In the genomic region with DNA sequence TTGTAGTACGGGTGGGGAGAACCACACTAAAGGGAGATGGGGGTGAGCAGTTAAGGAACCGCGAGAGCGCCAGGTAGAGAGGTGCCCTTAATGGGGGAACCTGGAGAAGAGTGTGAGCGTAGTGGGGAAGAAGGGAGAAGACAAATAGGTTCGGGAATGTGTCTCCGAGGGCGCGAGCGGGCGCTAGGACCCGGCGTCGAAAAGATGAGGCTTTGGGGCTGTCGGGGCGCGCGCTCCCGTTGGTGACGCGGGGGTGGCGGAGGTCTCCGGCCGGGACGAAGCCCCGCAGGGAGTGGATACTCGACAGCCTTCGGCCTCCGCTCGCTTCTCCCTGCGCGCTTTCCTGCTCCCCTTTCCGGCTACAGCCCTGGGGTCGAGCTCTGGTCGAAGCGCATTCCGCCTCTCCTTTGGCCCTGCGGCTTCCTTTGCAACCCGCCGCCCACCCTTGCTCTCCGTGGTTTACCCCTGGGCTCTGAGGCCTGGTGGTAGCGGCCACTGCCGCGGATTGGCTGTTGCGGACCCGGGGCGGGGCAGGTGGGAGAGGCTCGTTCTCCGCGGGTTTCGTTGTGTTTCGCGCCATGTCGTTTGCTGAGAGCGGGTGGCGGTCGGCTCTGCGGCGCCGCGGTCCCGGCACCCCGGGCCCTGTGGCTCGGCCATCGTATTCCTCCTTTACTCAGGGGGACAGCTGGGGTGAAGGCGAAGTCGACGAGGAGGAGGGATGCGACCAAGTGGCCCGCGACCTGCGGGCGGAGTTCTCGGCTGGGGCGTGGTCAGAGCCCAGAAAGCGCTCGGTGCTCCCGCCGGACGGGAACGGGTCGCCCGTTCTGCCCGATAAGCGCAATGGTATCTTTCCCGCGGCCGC, we compare ENCODE assay signal across 1 cellular context.
A peak's percentile ranks its signal among the peaks of the same experiment; 100 is the strongest.
TF ChIP-seq lines count a peak whose summit lies in the region.

TSS of gene ARL6IP6 (plus strand) at position 574 of the 862 bp plus-strand sequence. CDS start at position 579, 5 bp downstream.

TF ChIP-seq in HepG2, 621 proteins besides CTCF, POLR2A, EP300 and RAD21 (continued from another document and continues in another):
- TF ChIP-seq IKZF4 (CRISPR knock-in tag; IDR thresholded peaks at IDR 0.05; ENCODE audit: borderline replicate concordance, low read depth, not compliant biosample characterization) (peak; percentile 33), NFIC (IDR thresholded peaks at IDR 0.05; ENCODE audit: low read length) (no peak; the same call in 1 of the 2 replicates), TBL1XR1 (IDR thresholded peaks at IDR 0.05; ENCODE audit: borderline replicate concordance, low read length, partially characterized antibody) (no peak), CREB1 (IDR thresholded peaks at IDR 0.05) (peak; percentile 88), CREB1 (CRISPR knock-in tag; IDR thresholded peaks at IDR 0.05) (no peak; the same call in 1 of the 2 replicates), ZNF17 (CRISPR knock-in tag; IDR thresholded peaks at IDR 0.05) (no peak), PCBP1 (IDR thresholded peaks at IDR 0.05; ENCODE audit: borderline replicate concordance, low read depth, low read length) (peak; percentile 94), ATF7 (IDR thresholded peaks at IDR 0.05) (peak; percentile 89), ATF7 (CRISPR knock-in tag; IDR thresholded peaks at IDR 0.05) (0 out of 2 replicates have a peak, but pooled peaks have one; percentile 52), POGK (CRISPR knock-in tag; conservative IDR thresholded peaks at IDR 0.05) (no peak; the same call in 1 of the 2 replicates), ZNF326 (CRISPR knock-in tag; IDR thresholded peaks at IDR 0.05; ENCODE audit: borderline replicate concordance) (no peak), DBP (CRISPR knock-in tag; IDR thresholded peaks at IDR 0.05; ENCODE audit: not compliant biosample characterization) (peak; percentile 73), ZNF782 (CRISPR knock-in tag; IDR thresholded peaks at IDR 0.05; ENCODE audit: borderline replicate concordance) (no peak; the same call in 1 of the 2 replicates), ZNF792 (CRISPR knock-in tag; IDR thresholded peaks at IDR 0.05) (peak; percentile 47; the same call in 1 of the 2 replicates), POLR2AphosphoS5 (IDR thresholded peaks at IDR 0.05; ENCODE audit: low read depth, low read length) (peak; percentile 92), STAT6 (CRISPR knock-in tag; IDR thresholded peaks at IDR 0.05; ENCODE audit: borderline replicate concordance) (0 out of 2 replicates have a peak, but pooled peaks have one; percentile 82), ZNF446 (CRISPR knock-in tag; IDR thresholded peaks at IDR 0.05) (peak; percentile 90), ZNF235 (CRISPR knock-in tag; IDR thresholded peaks at IDR 0.05; ENCODE audit: borderline replicate concordance) (peak; percentile 91), ELK4 (CRISPR knock-in tag; IDR thresholded peaks at IDR 0.05; ENCODE audit: borderline replicate concordance) (0 out of 2 replicates have a peak, but pooled peaks have one; percentile 36), GATAD2A (CRISPR knock-in tag; IDR thresholded peaks at IDR 0.05) (no peak; the same call in 1 of the 2 replicates), RFX3 (CRISPR knock-in tag; IDR thresholded peaks at IDR 0.05) (no peak), ZBTB2 (CRISPR knock-in tag; IDR thresholded peaks at IDR 0.05; ENCODE audit: low read depth) (peak; percentile 84), ZBTB7A (CRISPR knock-in tag; IDR thresholded peaks at IDR 0.05) (no peak; the same call in 1 of the 2 replicates), BCLAF1 (IDR thresholded peaks at IDR 0.05) (no peak), SRSF9 (IDR thresholded peaks at IDR 0.05; ENCODE audit: borderline replicate concordance, insufficient read depth, low read depth, low read length, poor library complexity, severe bottlenecking) (no peak), CREM (IDR thresholded peaks at IDR 0.05) (no peak), CREM (CRISPR knock-in tag; IDR thresholded peaks at IDR 0.05) (0 out of 2 replicates have a peak, but pooled peaks have one; percentile 16), ZFY (CRISPR knock-in tag; IDR thresholded peaks at IDR 0.05) (peak; percentile 85), ZFP90 (CRISPR knock-in tag; IDR thresholded peaks at IDR 0.05; ENCODE audit: borderline replicate concordance) (peak; percentile 87), SPEN (CRISPR knock-in tag; IDR thresholded peaks at IDR 0.05; ENCODE audit: low read depth) (peak; percentile 68; the same call in 1 of the 2 replicates), ZFYVE20 (CRISPR knock-in tag; IDR thresholded peaks at IDR 0.05; ENCODE audit: borderline replicate concordance, low read depth) (no peak), ZNF839 (CRISPR knock-in tag; IDR thresholded peaks at IDR 0.05; ENCODE audit: borderline replicate concordance) (no peak), AGO2 (optimal IDR thresholded peaks at IDR 0.05; ENCODE audit: low read depth, low read length) (peak; percentile 97), ZNF331 (CRISPR knock-in tag; IDR thresholded peaks at IDR 0.05) (no peak), SETDB1 (CRISPR knock-in tag; IDR thresholded peaks at IDR 0.05; ENCODE audit: borderline replicate concordance) (no peak), STAG1 (CRISPR knock-in tag; IDR thresholded peaks at IDR 0.05) (no peak)
- TF ChIP-seq, protein P1, sequence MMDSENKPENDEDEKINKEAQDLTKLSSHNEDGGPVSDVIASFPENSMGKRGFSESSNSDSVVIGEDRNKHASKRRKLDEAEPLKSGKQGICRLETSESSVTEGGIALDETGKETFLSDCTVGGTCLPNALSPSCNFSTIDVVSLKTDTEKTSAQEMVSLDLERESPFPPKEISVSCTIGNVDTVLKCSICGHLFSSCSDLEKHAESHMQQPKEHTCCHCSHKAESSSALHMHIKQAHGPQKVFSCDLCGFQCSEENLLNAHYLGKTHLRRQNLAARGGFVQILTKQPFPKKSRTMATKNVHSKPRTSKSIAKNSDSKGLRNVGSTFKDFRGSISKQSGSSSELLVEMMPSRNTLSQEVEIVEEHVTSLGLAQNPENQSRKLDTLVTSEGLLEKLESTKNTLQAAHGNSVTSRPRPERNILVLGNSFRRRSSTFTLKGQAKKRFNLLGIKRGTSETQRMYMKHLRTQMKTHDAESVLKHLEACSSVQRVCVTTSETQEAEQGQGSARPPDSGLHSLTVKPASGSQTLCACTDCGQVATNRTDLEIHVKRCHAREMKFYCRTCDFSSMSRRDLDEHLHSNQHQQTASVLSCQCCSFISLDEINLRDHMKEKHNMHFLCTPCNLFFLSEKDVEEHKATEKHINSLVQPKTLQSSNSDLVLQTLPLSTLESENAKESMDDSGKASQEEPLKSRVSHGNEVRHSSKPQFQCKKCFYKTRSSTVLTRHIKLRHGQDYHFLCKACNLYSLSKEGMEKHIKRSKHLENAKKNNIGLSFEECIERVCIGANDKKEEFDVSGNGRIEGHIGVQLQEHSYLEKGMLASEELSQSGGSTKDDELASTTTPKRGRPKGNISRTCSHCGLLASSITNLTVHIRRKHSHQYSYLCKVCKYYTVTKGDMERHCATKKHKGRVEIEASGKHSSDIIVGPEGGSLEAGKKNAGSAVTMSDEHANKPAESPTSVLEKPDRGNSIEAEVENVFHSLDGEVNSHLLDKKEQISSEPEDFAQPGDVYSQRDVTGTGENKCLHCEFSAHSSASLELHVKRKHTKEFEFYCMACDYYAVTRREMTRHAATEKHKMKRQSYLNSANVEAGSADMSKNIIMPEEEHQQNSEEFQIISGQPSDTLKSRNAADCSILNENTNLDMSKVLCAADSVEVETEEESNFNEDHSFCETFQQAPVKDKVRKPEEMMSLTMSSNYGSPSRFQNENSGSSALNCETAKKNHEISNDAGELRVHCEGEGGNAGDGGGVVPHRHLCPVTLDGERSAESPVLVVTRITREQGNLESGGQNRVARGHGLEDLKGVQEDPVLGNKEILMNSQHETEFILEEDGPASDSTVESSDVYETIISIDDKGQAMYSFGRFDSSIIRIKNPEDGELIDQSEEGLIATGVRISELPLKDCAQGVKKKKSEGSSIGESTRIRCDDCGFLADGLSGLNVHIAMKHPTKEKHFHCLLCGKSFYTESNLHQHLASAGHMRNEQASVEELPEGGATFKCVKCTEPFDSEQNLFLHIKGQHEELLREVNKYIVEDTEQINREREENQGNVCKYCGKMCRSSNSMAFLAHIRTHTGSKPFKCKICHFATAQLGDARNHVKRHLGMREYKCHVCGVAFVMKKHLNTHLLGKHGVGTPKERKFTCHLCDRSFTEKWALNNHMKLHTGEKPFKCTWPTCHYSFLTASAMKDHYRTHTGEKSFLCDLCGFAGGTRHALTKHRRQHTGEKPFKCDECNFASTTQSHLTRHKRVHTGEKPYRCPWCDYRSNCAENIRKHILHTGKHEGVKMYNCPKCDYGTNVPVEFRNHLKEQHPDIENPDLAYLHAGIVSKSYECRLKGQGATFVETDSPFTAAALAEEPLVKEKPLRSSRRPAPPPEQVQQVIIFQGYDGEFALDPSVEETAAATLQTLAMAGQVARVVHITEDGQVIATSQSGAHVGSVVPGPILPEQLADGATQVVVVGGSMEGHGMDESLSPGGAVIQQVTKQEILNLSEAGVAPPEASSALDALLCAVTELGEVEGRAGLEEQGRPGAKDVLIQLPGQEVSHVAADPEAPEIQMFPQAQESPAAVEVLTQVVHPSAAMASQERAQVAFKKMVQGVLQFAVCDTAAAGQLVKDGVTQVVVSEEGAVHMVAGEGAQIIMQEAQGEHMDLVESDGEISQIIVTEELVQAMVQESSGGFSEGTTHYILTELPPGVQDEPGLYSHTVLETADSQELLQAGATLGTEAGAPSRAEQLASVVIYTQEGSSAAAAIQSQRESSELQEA (CRISPR knock-in tag; IDR thresholded peaks at IDR 0.05; ENCODE audit: not compliant biosample characterization) = peak; percentile 95
